21 cellular contexts compared by ENCODE assay signal in genomic region chr2:86770816-86771215, GRCh38. TPM values are rescaled to one million over a fixed set of nuclear protein-coding genes. Genes with fewer than 3 reads are reported as not detected.
"Had no signal": no experiment of that assay in that cellular context is flagged by ENCODE, and none has a peak within 500 bp of the region (broad histone marks: within the 10 kb centered on the region; RNA-seq: fewer than 3 reads in every experiment).

No MANE protein-coding gene starts in this region.

- H3K4me3 Mint-ChIP-seq: naive B cell; nephron progenitor cell; stimulated activated effector memory CD8-positive, alpha-beta T cell treated with anti-CD3 and anti-CD28 coated beads, Interleukin-12 subunit alpha, Interleukin-12 subunit beta, amount 100 ng/mL, for 72 hours; stimulated activated naive CD8-positive, alpha-beta T cell treated with anti-CD3 and anti-CD28 coated beads, Interleukin-15, Interleukin-2, amounts not matched to agents 100 ng/mL and 50 ng/mL, for 24 hours had no signal

- ATAC-seq: left ventricle myocardium superior; psoas muscle; right lobe of liver; stimulated activated effector memory CD8-positive, alpha-beta T cell treated with anti-CD3 and anti-CD28 coated beads, Interleukin-12 subunit alpha, Interleukin-12 subunit beta, amount 100 ng/mL, for 72 hours had no signal

- H3K27ac Mint-ChIP-seq: stimulated activated effector memory CD8-positive, alpha-beta T cell treated with anti-CD3 and anti-CD28 coated beads, Interleukin-12 subunit alpha, Interleukin-12 subunit beta, amount 100 ng/mL, for 72 hours; stimulated activated naive CD8-positive, alpha-beta T cell treated with anti-CD3 and anti-CD28 coated beads, Interleukin-15, Interleukin-2, amounts not matched to agents 100 ng/mL and 50 ng/mL, for 24 hours had no signal

- H3K4me3 ChIP-seq: colonic mucosa, hepatocyte, lung, psoas muscle, right lobe of liver, testis, transverse colon had no signal

- H3K9me3 Mint-ChIP-seq: naive B cell; nephron progenitor cell; stimulated activated effector memory CD8-positive, alpha-beta T cell treated with anti-CD3 and anti-CD28 coated beads, Interleukin-12 subunit alpha, Interleukin-12 subunit beta, amount 100 ng/mL, for 72 hours; stimulated activated naive CD8-positive, alpha-beta T cell treated with anti-CD3 and anti-CD28 coated beads, Interleukin-15, Interleukin-2, amounts not matched to agents 100 ng/mL and 50 ng/mL, for 24 hours had no signal

- H3K27me3 Mint-ChIP-seq: naive B cell; stimulated activated naive CD8-positive, alpha-beta T cell treated with anti-CD3 and anti-CD28 coated beads, Interleukin-15, Interleukin-2, amounts not matched to agents 100 ng/mL and 50 ng/mL, for 24 hours had no signal

- DNase-seq: colonic mucosa; dermis blood vessel endothelial cell; foreskin melanocyte; head of caudate nucleus; kidney; left colon; left ventricle myocardium superior; mesenchymal stem cell; naive B cell; nephron progenitor cell; psoas muscle; retina; right lobe of liver; stimulated activated CD4-positive, alpha-beta T cell treated with anti-CD3 and anti-CD28 coated beads, Interleukin-4, amount 100 ng/mL, for 1 hour; stimulated activated CD8-positive, alpha-beta memory T cell treated with anti-CD3 and anti-CD28 coated beads, Interleukin-4, amount 100 ng/mL, for 48 hours; testis; transverse colon had no signal

- H3K27me3 ChIP-seq: colonic mucosa, hepatocyte, right lobe of liver, testis, transverse colon had no signal

- H3K9me3 ChIP-seq: colonic mucosa, psoas muscle, right lobe of liver, testis, transverse colon had no signal

- H3K4me1 ChIP-seq: colonic mucosa, psoas muscle, right lobe of liver, testis, transverse colon had no signal

- H3K4me1 Mint-ChIP-seq: naive B cell; nephron progenitor cell; stimulated activated effector memory CD8-positive, alpha-beta T cell treated with anti-CD3 and anti-CD28 coated beads, Interleukin-12 subunit alpha, Interleukin-12 subunit beta, amount 100 ng/mL, for 72 hours had no signal

- H3K27ac ChIP-seq: colonic mucosa, hepatocyte, psoas muscle, right lobe of liver, testis, transverse colon had no signal

RNA-seq across cellular contexts. Expression of gene CD8A, which starts 19.9 kb away (rescaled TPM):
- total RNA-seq: dermis blood vessel endothelial cell had no signal
- polyA plus RNA-seq: hepatocyte had no signal
